8 cellular contexts compared by ENCODE assay signal in the genomic region with DNA sequence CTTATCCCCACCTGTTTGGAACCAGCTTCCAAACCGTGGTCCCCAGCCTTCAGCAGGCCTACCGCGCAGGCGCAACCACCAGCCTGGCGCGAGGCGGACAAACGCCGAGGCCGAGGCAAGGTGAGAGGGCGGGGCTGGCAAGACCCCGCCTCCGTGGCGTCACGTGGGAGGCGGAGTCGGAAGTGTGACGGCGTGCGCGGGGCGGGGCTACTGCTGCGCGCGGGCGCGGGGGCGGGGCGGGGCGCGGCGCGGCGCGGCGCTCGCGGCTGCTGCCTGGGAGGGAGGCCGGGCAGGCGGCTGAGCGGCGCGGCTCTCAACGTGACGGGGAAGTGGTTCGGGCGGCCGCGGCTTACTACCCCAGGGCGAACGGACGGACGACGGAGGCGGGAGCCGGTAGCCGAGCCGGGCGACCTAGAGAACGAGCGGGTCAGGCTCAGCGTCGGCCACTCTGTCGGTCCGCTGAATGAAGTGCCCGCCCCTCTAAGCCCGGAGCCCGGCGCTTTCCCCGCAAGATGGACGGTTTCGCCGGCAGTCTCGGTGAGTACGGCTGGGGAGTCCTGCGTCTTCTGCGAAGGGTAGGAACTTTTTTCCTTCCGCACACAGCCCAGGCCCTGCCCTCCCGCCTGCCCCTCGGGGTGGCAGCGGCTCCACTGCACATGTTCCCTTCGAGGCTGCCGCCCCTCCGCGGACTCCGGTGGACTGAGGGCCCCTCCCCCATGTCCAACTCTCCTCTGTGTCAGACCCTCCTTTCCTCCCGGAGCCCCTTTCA. TPM values are rescaled to one million over a fixed set of nuclear protein-coding genes. Genes with fewer than 3 reads are reported as not detected.
DNase-seq lines count a peak whose midpoint lies in the region; ATAC-seq and TF ChIP-seq lines count a peak whose summit lies in the region.

A gene with protein sequence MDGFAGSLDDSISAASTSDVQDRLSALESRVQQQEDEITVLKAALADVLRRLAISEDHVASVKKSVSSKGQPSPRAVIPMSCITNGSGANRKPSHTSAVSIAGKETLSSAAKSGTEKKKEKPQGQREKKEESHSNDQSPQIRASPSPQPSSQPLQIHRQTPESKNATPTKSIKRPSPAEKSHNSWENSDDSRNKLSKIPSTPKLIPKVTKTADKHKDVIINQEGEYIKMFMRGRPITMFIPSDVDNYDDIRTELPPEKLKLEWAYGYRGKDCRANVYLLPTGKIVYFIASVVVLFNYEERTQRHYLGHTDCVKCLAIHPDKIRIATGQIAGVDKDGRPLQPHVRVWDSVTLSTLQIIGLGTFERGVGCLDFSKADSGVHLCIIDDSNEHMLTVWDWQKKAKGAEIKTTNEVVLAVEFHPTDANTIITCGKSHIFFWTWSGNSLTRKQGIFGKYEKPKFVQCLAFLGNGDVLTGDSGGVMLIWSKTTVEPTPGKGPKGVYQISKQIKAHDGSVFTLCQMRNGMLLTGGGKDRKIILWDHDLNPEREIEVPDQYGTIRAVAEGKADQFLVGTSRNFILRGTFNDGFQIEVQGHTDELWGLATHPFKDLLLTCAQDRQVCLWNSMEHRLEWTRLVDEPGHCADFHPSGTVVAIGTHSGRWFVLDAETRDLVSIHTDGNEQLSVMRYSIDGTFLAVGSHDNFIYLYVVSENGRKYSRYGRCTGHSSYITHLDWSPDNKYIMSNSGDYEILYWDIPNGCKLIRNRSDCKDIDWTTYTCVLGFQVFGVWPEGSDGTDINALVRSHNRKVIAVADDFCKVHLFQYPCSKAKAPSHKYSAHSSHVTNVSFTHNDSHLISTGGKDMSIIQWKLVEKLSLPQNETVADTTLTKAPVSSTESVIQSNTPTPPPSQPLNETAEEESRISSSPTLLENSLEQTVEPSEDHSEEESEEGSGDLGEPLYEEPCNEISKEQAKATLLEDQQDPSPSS (plus strand): TSS at position 254 of the 769 bp plus-strand sequence. CDS start 259 bp downstream, at position 513.

- peaks cover 22 to 43% of the 10 kb centered on the region in 2 donors for H3K4me1 ChIP-seq in left lung

- intact Hi-C loops in left lung (cut with DNase I), result no loop called here

- ATAC-seq in GM19324 (IDR thresholded peaks at IDR 0.05; ENCODE audit: low FRiP score, unreplicated experiment) (peak; percentile 91), HG03460 (IDR thresholded peaks at IDR 0.05; ENCODE audit: unreplicated experiment) (peak; percentile 79), left lung (peak; percentile 94)

- CTCF ChIA-PET in BJ (lab: Yijun Ruan, JAX), result interaction anchor here (0.7 kb wide), 1 partner anchor 159 kb away, joined by 4 read pairs; no protein-coding TSS in a partner anchor

- POLR2A ChIA-PET in BJ (lab: Charles Lee), result no interaction called here

- no peaks in the 10 kb centered on the region for H3K9me3 ChIP-seq in left lung

- DNase-seq in BJ (ENCODE audit: low read depth) (peak; percentile 13), NCI-H69 (lab: John Stamatoyannopoulos, UW) (peak; percentile 91), dedifferentiated amniotic fluid mesenchymal stem cell (ENCODE audit: extremely low spot score) (peak; percentile 79), left lung (peak; percentile 91 to 97)
- DNase-seq in activated CD4-positive, alpha-beta T cell treated with anti-CD3 and anti-CD28 coated beads, Interleukin-2, amount 50 U/mL, for 1 hour, result peak; percentile 89
- DNase-seq in stimulated activated CD4-positive, alpha-beta T cell treated with anti-CD3 and anti-CD28 coated beads, Interleukin-2, amount 100 ng/mL, for 4 hours (ENCODE audit: low read depth), result peak; percentile 85

- peak within 1 kb of the TSS; percentile 66 for H3K4me3 ChIP-seq in BJ (ENCODE audit: low read depth, low read length)
- peak within 1 kb of the TSS; percentile 71 to 83 for H3K4me3 ChIP-seq in left lung

- no peaks in the 10 kb centered on the region for H3K36me3 ChIP-seq in BJ (ENCODE audit: control insufficient read depth, insufficient read depth, low read length)
- no peaks in the 10 kb centered on the region for H3K36me3 ChIP-seq in left lung

- H3K27ac ChIP-seq in left lung, result peak within 1 kb of the TSS; percentile 88 to 97

- TF ChIP-seq CTCF in BJ (IDR thresholded peaks at IDR 0.05; ENCODE audit: insufficient read depth, low read depth, low read length), result no peak
- no peak for TF ChIP-seq CTCF in left lung (IDR thresholded peaks at IDR 0.05)

- no peaks in the 10 kb centered on the region for H3K27me3 ChIP-seq in BJ (ENCODE audit: control insufficient read depth, insufficient read depth, low read length)
- H3K27me3 ChIP-seq in left lung, result no peaks in the 10 kb centered on the region

RNA-seq across cellular contexts. Expression of the gene that starts here (rescaled TPM):
- 19.1 and 30.7 TPM in 2 replicates for polyA plus RNA-seq in BJ (2011; rRNA removed)
- polyA minus RNA-seq in BJ (2011; rRNA and poly(A)+ RNA removed), result 23.2 and 23.8 TPM in 2 replicates
- 10 to 100 TPM; 77.5 to 79.3 TPM for total RNA-seq in left lung

Comparison
In these comparisons a context has a peak if more than half of its experiments do, and no peak if none do; other contexts are left out.
1. Peak in every context shown above with its lines: DNase-seq, ATAC-seq, H3K4me3 ChIP-seq and H3K27ac ChIP-seq.
2. DNase-seq: peak in every context shown above with its lines; median percentile 94 in left lung; 91 in NCI-H69; 89 in activated CD4-positive, alpha-beta T cell treated with anti-CD3 and anti-CD28 coated beads, Interleukin-2, amount 50 U/mL, for 1 hour; 85 in stimulated activated CD4-positive, alpha-beta T cell treated with anti-CD3 and anti-CD28 coated beads, Interleukin-2, amount 100 ng/mL, for 4 hours; 79 in dedifferentiated amniotic fluid mesenchymal stem cell; 13 in BJ.